ENCODE assay signal across 1 cellular context in genomic region chr2:207662203-207662602, GRCh38.
TF ChIP-seq lines count a peak whose summit lies in the region.

No MANE protein-coding gene starts in this region.

TF ChIP-seq in WTC11, 78 proteins besides CTCF, POLR2A, EP300 and RAD21 (continued from another document):
- TF ChIP-seq FOXP4 (CRISPR knock-in tag; IDR thresholded peaks at IDR 0.05), result no peak
TF ChIP-seq in WTC11: peak in this region for 0.
